In the genomic region with DNA sequence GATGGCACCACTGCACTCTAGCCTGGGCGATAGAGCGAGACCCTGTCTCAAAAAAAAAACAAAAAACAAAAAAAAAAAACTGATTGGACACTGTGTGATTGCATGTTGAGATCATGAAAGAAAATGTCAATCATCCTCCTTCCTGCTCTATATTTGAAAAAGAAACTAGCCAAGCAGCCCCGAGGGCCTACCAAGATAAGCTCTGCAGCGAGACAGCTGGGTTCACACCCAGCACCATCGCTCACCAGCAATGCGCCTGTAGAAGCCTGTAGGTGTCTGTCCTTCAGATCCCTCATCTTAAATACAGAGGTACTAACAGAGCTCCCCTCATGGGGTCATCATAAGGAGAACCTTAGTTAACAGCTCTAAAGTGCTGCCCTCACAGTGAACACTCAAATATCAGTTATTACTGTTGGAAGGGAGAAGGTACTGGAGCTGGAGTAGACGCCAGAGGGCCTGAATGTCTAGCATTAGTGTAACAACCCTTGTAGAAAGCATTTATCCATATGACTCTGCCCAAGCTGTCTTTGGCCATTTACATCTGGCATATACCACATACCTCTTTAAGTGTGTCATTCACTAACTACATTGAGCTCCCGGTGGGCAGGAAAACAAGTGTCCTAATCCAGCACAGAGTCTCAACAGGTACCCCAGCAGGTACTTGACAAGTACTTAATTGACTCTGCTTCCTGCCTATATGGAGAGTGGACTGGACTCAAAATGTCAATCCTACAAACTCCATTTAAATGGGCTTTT, we compare ENCODE assay signal across 18 cellular contexts. TPM values are rescaled to one million over a fixed set of nuclear protein-coding genes. Genes with fewer than 3 reads are reported as not detected.
"Had no signal": no experiment of that assay in that cellular context is flagged by ENCODE, and none has a peak within 500 bp of the region (broad histone marks: within the 10 kb centered on the region; RNA-seq: fewer than 3 reads in every experiment).

No MANE protein-coding gene starts in this region.

- H3K9me3 Mint-ChIP-seq: central memory CD8-positive, alpha-beta T cell; effector memory CD8-positive, alpha-beta T cell; stimulated activated naive B cell treated with anti-CD40 and anti-IgM and Interleukin-4, amounts not matched to agents 10 μg/mL and 1 μg/mL and 100 μg/mL, for 72 hours had no signal

- H3K27ac ChIP-seq: adrenal gland, right atrium auricular region, transverse colon had no signal

- H3K27me3 Mint-ChIP-seq: stimulated activated naive B cell treated with anti-CD40 and anti-IgM and Interleukin-4, amounts not matched to agents 10 μg/mL and 1 μg/mL and 100 μg/mL, for 72 hours had no signal

- H3K4me3 ChIP-seq: adrenal gland, mucosa of descending colon, right atrium auricular region, transverse colon had no signal

- H3K36me3 ChIP-seq: adrenal gland, right atrium auricular region, transverse colon had no signal

- H3K27ac Mint-ChIP-seq: effector memory CD8-positive, alpha-beta T cell; immature natural killer cell; natural killer cell; stimulated activated naive B cell treated with anti-CD40 and anti-IgM and Interleukin-4, amounts not matched to agents 10 μg/mL and 1 μg/mL and 100 μg/mL, for 72 hours had no signal

- H3K4me1 ChIP-seq: adrenal gland, right atrium auricular region, transverse colon had no signal

- DNase-seq: activated CD4-positive, alpha-beta T cell treated with anti-CD3 and anti-CD28 coated beads, Interleukin-2, amount 50 U/mL, for 1 hour; activated naive CD4-positive, alpha-beta T cell treated with anti-CD3 and anti-CD28 coated beads, Interleukin-2, amount 50 U/mL, for 16 hours; activated T-cell treated with anti-CD3 and anti-CD28 coated beads for 4 hours; adrenal gland; cortex of kidney; effector memory CD8-positive, alpha-beta T cell; erythroblast; hypothalamus; immature natural killer cell; left colon; mucosa of descending colon; natural killer cell; posterior cingulate gyrus; stimulated activated naive B cell treated with anti-CD40 and anti-IgM and Interleukin-4, amounts not matched to agents 10 μg/mL and 1 μg/mL and 100 μg/mL, for 72 hours; transverse colon had no signal

- ATAC-seq: effector memory CD8-positive, alpha-beta T cell; left colon; mucosa of descending colon; natural killer cell; stimulated activated naive B cell treated with anti-CD40 and anti-IgM and Interleukin-4, amounts not matched to agents 10 μg/mL and 1 μg/mL and 100 μg/mL, for 72 hours had no signal

- H3K27me3 ChIP-seq: adrenal gland, right atrium auricular region, transverse colon had no signal

- H3K4me1 Mint-ChIP-seq: central memory CD8-positive, alpha-beta T cell; immature natural killer cell; natural killer cell; stimulated activated naive B cell treated with anti-CD40 and anti-IgM and Interleukin-4, amounts not matched to agents 10 μg/mL and 1 μg/mL and 100 μg/mL, for 72 hours had no signal

- H3K36me3 Mint-ChIP-seq: immature natural killer cell; natural killer cell; stimulated activated naive B cell treated with anti-CD40 and anti-IgM and Interleukin-4, amounts not matched to agents 10 μg/mL and 1 μg/mL and 100 μg/mL, for 72 hours had no signal

- H3K9me3 ChIP-seq: adrenal gland, mucosa of descending colon, right atrium auricular region, transverse colon had no signal

- H3K4me3 Mint-ChIP-seq: central memory CD8-positive, alpha-beta T cell; effector memory CD8-positive, alpha-beta T cell; immature natural killer cell; natural killer cell; stimulated activated naive B cell treated with anti-CD40 and anti-IgM and Interleukin-4, amounts not matched to agents 10 μg/mL and 1 μg/mL and 100 μg/mL, for 72 hours had no signal

RNA-seq across cellular contexts. Expression of a gene that starts 22.9 kb away (rescaled TPM):
- total RNA-seq: activated CD8-positive, alpha-beta memory T cell treated with anti-CD3 and anti-CD28 coated beads for 36 hours had no signal
